1 cellular context compared by ENCODE assay signal in the genomic region with DNA sequence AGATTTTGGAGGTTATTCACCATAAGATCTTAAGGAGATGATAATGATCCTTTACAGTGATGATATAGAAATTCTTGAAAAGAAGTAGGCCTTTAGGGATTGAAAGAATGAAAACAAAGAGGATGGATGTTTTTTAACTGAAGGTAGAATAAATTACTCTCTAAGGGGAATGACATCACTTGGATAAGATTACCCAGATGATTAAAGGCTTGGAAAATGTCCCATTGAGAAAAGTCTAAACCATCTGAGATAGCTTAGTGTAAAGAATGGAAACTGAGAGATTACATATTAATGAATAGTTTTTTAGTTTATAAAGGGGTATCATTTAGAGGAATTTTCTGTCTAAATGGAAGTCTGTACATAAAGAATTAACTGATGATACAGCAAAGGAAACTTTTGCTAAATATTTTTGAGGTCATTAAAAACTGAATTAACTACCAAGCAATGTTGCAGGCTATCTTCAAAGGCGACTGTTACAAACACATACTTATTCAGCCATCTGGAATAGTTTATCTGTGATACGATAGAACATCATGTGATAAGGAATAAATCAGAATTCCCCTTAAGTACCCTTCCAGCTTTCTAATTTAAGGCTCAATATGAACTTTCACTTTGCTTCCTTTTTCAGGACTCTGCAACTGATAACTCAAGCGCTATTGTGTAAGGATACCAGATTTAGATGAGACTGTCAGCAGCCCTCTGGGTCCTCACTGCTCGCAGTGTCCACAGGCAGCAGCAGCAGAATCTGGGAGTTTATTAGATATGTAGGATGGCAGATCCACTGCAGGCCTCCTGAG.
TF ChIP-seq lines count a peak whose summit lies in the region.

No MANE protein-coding gene starts in this region.

TF ChIP-seq in IMR-90, 13 proteins besides CTCF, POLR2A, EP300 and RAD21:
- TF ChIP-seq MAZ (IDR thresholded peaks at IDR 0.05; ENCODE audit: borderline replicate concordance, low read depth, low read length): no peak
- TF ChIP-seq RFX5 (IDR thresholded peaks at IDR 0.05; ENCODE audit: low read depth, low read length): no peak
- no peak for TF ChIP-seq SMC3 (IDR thresholded peaks at IDR 0.05; ENCODE audit: low read depth, low read length)
- TF ChIP-seq NFE2L2 (IDR thresholded peaks at IDR 0.05; ENCODE audit: low read depth, low read length): no peak
- no peak for TF ChIP-seq FOS (IDR thresholded peaks at IDR 0.05; ENCODE audit: low read depth, low read length)
- no peak for TF ChIP-seq RCOR1 (IDR thresholded peaks at IDR 0.05; ENCODE audit: insufficient replicate concordance, low read length)
- no peak for TF ChIP-seq CEBPB (IDR thresholded peaks at IDR 0.05; ENCODE audit: low read depth, low read length)
- TF ChIP-seq BHLHE40 (IDR thresholded peaks at IDR 0.05; ENCODE audit: low read depth, low read length): no peak
- TF ChIP-seq, protein P1, sequence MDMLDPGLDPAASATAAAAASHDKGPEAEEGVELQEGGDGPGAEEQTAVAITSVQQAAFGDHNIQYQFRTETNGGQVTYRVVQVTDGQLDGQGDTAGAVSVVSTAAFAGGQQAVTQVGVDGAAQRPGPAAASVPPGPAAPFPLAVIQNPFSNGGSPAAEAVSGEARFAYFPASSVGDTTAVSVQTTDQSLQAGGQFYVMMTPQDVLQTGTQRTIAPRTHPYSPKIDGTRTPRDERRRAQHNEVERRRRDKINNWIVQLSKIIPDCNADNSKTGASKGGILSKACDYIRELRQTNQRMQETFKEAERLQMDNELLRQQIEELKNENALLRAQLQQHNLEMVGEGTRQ (IDR thresholded peaks at IDR 0.05; ENCODE audit: low read depth, low read length): no peak
- TF ChIP-seq CHD1 (IDR thresholded peaks at IDR 0.05; ENCODE audit: low read depth, low read length): no peak
- no peak for TF ChIP-seq MXI1 (IDR thresholded peaks at IDR 0.05; ENCODE audit: borderline replicate concordance, low read depth, low read length)
TF ChIP-seq in IMR-90: peak in this region for 0.
